In genomic region chr9:82538634-82539033, GRCh38 we compare ENCODE assay signal across 20 cellular contexts.
"Had no signal": no experiment of that assay in that cellular context is flagged by ENCODE, and none has a peak within 500 bp of the region (broad histone marks: within the 10 kb centered on the region; RNA-seq: fewer than 3 reads in every experiment).

No MANE protein-coding gene starts in this region.

- H3K36me3 ChIP-seq: brain microvascular endothelial cell, prostate gland, right lobe of liver, tibial nerve, uterus had no signal

- H3K27ac ChIP-seq: brain microvascular endothelial cell, coronary artery, prostate gland, right lobe of liver, tibial nerve had no signal

- H3K4me3 ChIP-seq: coronary artery, prostate gland, right lobe of liver, smooth muscle cell, tibial nerve, uterus had no signal

- DNase-seq: activated B cell treated with CpG ODN at 0.5 μM for 24 hours; activated CD4-positive, alpha-beta T cell treated with anti-CD3 and anti-CD28 coated beads for 48 hours; activated CD8-positive, alpha-beta memory T cell treated with anti-CD3 and anti-CD28 coated beads, Interleukin-2, amount 50 U/mL, for 4 hours; activated CD8-positive, alpha-beta T cell treated with anti-CD3 and anti-CD28 coated beads, Interleukin-2, amount 10 ng/mL, durations not matched to agents 7 days and 5 days; activated effector memory CD4-positive, alpha-beta T cell treated with anti-CD3 and anti-CD28 coated beads, Interleukin-2, amount 50 U/mL, for 16 hours; activated T-cell treated with anti-CD3 and anti-CD28 coated beads, Interleukin-2, amount 50 U/mL, for 48 hours; brain microvascular endothelial cell; foreskin melanocyte; nephron progenitor cell; occipital lobe; right lobe of liver; stimulated activated CD4-positive, alpha-beta T cell treated with anti-CD3 and anti-CD28 coated beads, Interleukin-4, amount 100 ng/mL, for 4 hours; stimulated activated CD8-positive, alpha-beta memory T cell treated with anti-CD3 and anti-CD28 coated beads, Interleukin-4, amount 100 ng/mL, for 48 hours; stimulated activated naive CD4-positive, alpha-beta T cell treated with Interleukin-2 at 50 U/mL for 16 hours; substantia nigra; uterus had no signal

- H3K27me3 ChIP-seq: brain microvascular endothelial cell, right lobe of liver, tibial nerve, uterus had no signal

- H3K4me2 ChIP-seq: smooth muscle cell had no signal

- H3K9me3 ChIP-seq: prostate gland, right lobe of liver, tibial nerve, uterus had no signal

- H3K4me1 ChIP-seq: prostate gland, tibial nerve, uterus had no signal
